ENCODE assay signal across 1 cellular context in the genomic region with DNA sequence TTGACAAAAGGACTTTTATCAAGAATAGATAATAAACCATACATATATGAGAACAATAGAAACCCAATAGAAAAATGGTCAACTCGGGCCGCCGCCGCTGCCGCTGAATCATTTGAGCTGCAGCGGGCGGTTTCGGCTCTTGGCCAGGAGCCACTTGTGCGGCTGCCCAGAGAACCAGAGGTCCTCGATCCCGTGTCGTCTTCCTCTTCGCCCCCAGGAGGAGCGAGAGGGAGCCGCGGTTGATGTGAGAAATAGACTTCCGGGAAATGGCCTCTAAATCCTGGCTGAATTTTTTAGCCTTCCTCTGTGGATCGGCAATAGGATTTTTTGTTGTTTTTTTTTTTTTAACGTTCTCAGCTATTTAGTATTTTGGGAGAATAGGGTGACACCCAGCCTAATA.
TF ChIP-seq lines count a peak whose summit lies in the region.

No MANE protein-coding gene starts in this region.

TF ChIP-seq in K562, 482 proteins besides CTCF, POLR2A, EP300 and RAD21 (continued from another document):
- TF ChIP-seq JUND (IDR thresholded peaks at IDR 0.05; ENCODE audit: borderline replicate concordance, low read depth, low read length), result 0 out of 2 replicates have a peak, but pooled peaks have one; percentile 4
- TF ChIP-seq JUND (tag; IDR thresholded peaks at IDR 0.05; ENCODE audit: borderline replicate concordance, low read depth, low read length), result no peak
- TF ChIP-seq, protein P1, sequence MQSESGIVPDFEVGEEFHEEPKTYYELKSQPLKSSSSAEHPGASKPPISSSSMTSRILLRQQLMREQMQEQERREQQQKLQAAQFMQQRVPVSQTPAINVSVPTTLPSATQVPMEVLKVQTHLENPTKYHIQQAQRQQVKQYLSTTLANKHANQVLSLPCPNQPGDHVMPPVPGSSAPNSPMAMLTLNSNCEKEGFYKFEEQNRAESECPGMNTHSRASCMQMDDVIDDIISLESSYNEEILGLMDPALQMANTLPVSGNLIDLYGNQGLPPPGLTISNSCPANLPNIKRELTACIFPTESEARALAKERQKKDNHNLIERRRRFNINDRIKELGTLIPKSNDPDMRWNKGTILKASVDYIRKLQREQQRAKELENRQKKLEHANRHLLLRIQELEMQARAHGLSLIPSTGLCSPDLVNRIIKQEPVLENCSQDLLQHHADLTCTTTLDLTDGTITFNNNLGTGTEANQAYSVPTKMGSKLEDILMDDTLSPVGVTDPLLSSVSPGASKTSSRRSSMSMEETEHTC (IDR thresholded peaks at IDR 0.05), result 0 out of 2 replicates have a peak, but pooled peaks have one; percentile 31
- TF ChIP-seq EHMT2 (IDR thresholded peaks at IDR 0.05), result peak; percentile 94
- TF ChIP-seq DPF2 (IDR thresholded peaks at IDR 0.05), result peak; percentile 51; the same call in 1 of the 2 replicates
- TF ChIP-seq RCOR1 (IDR thresholded peaks at IDR 0.05; ENCODE audit: borderline replicate concordance in 1 of 2, low read depth in 2 of 2, low read length in 2 of 2), result peak in 1 of 2 experiments; percentile 68; a peak in 1 of 4 replicates
- TF ChIP-seq, protein P2, sequence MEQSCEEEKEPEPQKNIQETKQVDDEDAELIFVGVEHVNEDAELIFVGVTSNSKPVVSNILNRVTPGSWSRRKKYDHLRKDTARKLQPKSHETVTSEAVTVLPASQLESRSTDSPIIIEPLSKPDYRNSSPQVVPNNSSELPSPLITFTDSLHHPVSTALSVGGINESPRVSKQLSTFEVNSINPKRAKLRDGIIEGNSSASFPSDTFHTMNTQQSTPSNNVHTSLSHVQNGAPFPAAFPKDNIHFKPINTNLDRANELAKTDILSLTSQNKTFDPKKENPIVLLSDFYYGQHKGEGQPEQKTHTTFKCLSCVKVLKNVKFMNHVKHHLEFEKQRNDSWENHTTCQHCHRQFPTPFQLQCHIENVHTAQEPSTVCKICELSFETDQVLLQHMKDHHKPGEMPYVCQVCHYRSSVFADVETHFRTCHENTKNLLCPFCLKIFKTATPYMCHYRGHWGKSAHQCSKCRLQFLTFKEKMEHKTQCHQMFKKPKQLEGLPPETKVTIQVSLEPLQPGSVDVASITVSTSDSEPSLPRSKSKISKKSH (CRISPR knock-in tag; IDR thresholded peaks at IDR 0.05), result no peak
- TF ChIP-seq, protein P3, sequence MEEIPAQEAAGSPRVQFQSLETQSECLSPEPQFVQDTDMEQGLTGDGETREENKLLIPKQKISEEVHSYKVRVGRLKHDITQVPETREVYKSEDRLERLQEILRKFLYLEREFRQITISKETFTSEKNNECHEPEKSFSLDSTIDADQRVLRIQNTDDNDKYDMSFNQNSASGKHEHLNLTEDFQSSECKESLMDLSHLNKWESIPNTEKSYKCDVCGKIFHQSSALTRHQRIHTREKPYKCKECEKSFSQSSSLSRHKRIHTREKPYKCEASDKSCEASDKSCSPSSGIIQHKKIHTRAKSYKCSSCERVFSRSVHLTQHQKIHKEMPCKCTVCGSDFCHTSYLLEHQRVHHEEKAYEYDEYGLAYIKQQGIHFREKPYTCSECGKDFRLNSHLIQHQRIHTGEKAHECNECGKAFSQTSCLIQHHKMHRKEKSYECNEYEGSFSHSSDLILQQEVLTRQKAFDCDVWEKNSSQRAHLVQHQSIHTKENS (CRISPR knock-in tag; IDR thresholded peaks at IDR 0.05), result no peak
- TF ChIP-seq HCFC1 (IDR thresholded peaks at IDR 0.05; ENCODE audit: low read depth, low read length), result peak; percentile 43; the same call in 1 of the 2 replicates
- TF ChIP-seq CREM (IDR thresholded peaks at IDR 0.05; ENCODE audit: low read depth), result 0 out of 2 replicates have a peak, but pooled peaks have one; percentile 34
- TF ChIP-seq ARID1B (IDR thresholded peaks at IDR 0.05), result 0 out of 2 replicates have a peak, but pooled peaks have one; percentile 11
- peak; percentile 32; the same call in 1 of the 2 replicates for TF ChIP-seq CXXC5 (CRISPR knock-in tag; IDR thresholded peaks at IDR 0.05)
- no peak for TF ChIP-seq NCOA6 (IDR thresholded peaks at IDR 0.05)
- peak; percentile 92 for TF ChIP-seq PHF20 (IDR thresholded peaks at IDR 0.05; ENCODE audit: partially characterized antibody)
